In the genomic region with DNA sequence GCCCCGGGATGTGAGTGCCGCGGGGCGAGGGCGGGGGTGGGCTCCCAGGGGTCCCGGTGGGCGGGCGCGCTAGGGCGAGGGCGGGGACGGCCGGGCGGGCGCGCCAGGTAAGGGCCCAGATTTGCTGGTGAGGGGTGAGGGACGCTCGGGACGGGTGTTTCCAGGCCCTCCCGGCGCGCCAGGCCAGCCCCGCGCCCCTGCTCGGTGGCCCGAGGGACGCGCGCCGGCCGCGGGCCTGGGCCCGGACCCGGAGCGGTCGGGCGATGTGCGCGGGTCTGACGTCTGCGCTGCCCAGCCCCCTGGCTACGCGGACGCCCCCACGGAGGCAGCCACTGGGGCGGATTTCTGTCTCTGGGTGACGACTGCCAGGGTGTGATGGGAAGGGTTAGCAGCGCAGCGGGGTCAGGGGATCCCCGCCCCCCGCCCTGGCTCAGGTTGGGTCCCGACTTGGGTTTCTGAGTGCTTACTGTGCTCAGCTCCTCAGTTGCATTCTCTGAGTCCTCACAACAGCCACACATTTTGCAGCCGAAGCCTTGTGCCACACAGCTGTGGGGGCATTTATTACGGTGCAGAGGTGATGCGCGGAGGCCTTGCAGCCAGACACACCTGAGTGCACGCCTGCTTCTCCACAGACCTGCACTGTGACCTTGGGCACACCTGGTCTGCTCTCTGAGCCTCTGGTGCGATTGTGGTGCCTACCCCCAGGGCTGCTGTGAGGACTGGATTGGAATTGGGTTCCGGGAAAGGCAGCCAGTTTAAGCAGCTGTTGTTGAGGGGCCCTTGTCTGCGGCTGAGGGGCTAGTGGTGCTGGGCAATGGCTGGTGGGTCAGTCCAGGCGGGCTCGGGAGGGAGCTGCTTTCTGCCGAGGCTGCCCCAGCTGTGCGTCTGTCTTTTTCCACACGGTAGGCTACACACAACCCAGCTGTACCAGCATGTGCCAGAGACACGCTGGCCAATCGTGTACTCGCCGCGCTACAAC, we compare ENCODE assay signal across 8 cellular contexts. TPM values are rescaled to one million over a fixed set of nuclear protein-coding genes. Genes with fewer than 3 reads are reported as not detected.
DNase-seq lines count a peak whose midpoint lies in the region; ATAC-seq and TF ChIP-seq lines count a peak whose summit lies in the region.

No MANE protein-coding gene starts in this region.

- H3K36me3 ChIP-seq in effector memory CD4-positive, alpha-beta T cell (ENCODE audit: control insufficient read depth, insufficient read depth, low read length), result no peaks in the 10 kb centered on the region
- no peaks in the 10 kb centered on the region for H3K36me3 ChIP-seq in testis (ENCODE audit: low read depth, missing control alignments)

- TF ChIP-seq CTCF in GM12865 (IDR thresholded peaks at IDR 0.05; ENCODE audit: insufficient read depth, low read depth, low read length, missing control alignments) (no peak), testis (IDR thresholded peaks at IDR 0.05) (no peak)

- peak; percentile 15 for ATAC-seq in HG02763 (IDR thresholded peaks at IDR 0.05; ENCODE audit: unreplicated experiment)

- H3K4me1 ChIP-seq in effector memory CD4-positive, alpha-beta T cell (ENCODE audit: control insufficient read depth, insufficient read depth, low read length, poor library complexity, severe bottlenecking), result peaks cover 25% of the 10 kb centered on the region
- H3K4me1 ChIP-seq in testis, result peaks cover 14% of the 10 kb centered on the region

- WGBS in testis, 2 donors, result 21 to 64% methylated on average over 5 to 50 of the region's 70 CpGs

- H3K4me3 ChIP-seq in GM12865 (ENCODE audit: low read depth, low read length), result peak overlapping the region; percentile 34
- peak overlapping the region; percentile 23 for H3K4me3 ChIP-seq in effector memory CD4-positive, alpha-beta T cell (ENCODE audit: insufficient read depth, low read depth, low read length, poor library complexity, severe bottlenecking)
- H3K4me3 ChIP-seq in testis, result peak overlapping the region; percentile 76 to 92

- H3K9me3 ChIP-seq in effector memory CD4-positive, alpha-beta T cell (ENCODE audit: control insufficient read depth, low read length), result no peaks in the 10 kb centered on the region
- H3K9me3 ChIP-seq in testis, result no peaks in the 10 kb centered on the region

- no peaks in the 10 kb centered on the region for H3K27me3 ChIP-seq in effector memory CD4-positive, alpha-beta T cell (replicated peaks; ENCODE audit: control insufficient read depth, insufficient read depth, low read length, poor library complexity, severe bottlenecking)
- H3K27me3 ChIP-seq in testis, result no peaks in the 10 kb centered on the region

- intact Hi-C loops in testis (cut with DNase I; ENCODE audit: low total_unique reads), result no loop called here

- no peak for TF ChIP-seq POLR2A in testis (IDR thresholded peaks at IDR 0.05)

- DNase-seq in GM12865 (ENCODE audit: low read depth), result peak; percentile 11
- DNase-seq in T-helper 9 cell, result peak; percentile 38
- DNase-seq in effector memory CD4-positive, alpha-beta T cell, result peak; percentile 41 to 53 (median 46)
- DNase-seq in midbrain (lab: John Stamatoyannopoulos, UW), result peak; percentile 37
- peak; percentile 25 for DNase-seq in testis
- DNase-seq in SW 1271 (lab: John Stamatoyannopoulos, UW), result no peak
- DNase-seq in cerebellum (ENCODE audit: low spot score), result no peak

- peak overlapping the region; percentile 91 for H3K27ac ChIP-seq in effector memory CD4-positive, alpha-beta T cell (ENCODE audit: insufficient read depth, low read length, poor library complexity, severe bottlenecking)
- H3K27ac ChIP-seq in testis, result peak overlapping the region in 1 of 2 donors; percentile 65

RNA-seq across cellular contexts. Expression of a gene that starts 0.5 kb away (rescaled TPM):
- total RNA-seq in testis, result 10 to 100 TPM; 33.1 to 81.9 TPM
- polyA plus RNA-seq in testis (ENCODE audit: insufficient read depth, low read depth, low replicate concordance), result 97.7 TPM
- 7.6 TPM for total RNA-seq in cerebellum

Comparison
In these comparisons a context has a peak if more than half of its experiments do, and no peak if none do; other contexts are left out.
1. DNase-seq: peak in GM12865 (single experiment), T-helper 9 cell (single experiment), effector memory CD4-positive, alpha-beta T cell (3 of 3), midbrain (single experiment) and testis (single experiment); none in SW 1271 (0 of 2) and cerebellum (single experiment).
2. H3K4me3 ChIP-seq: peak in every context shown above with its lines; median percentile 84 in testis; 34 in GM12865; 23 in effector memory CD4-positive, alpha-beta T cell.